In the genomic region with DNA sequence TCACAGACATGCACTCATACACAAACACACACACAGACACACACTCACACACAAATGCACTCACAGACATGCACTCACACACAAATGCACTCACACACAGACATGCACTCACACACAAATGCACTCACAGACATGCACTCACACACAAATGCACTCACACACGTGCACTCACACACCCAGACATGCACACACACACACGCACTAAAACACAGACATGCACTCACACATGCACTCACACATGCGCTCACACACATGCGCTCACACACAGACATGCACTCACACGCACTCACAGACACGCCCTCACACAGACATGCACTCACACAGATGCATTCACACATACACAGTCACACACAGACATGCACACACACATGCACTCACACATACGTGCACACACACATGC, we compare ENCODE assay signal across 1 cellular context.
TF ChIP-seq lines count a peak whose summit lies in the region.

No MANE protein-coding gene starts in this region.

TF ChIP-seq in K562, 482 proteins besides CTCF, POLR2A, EP300 and RAD21 (continued from another document):
- TF ChIP-seq, protein P1, sequence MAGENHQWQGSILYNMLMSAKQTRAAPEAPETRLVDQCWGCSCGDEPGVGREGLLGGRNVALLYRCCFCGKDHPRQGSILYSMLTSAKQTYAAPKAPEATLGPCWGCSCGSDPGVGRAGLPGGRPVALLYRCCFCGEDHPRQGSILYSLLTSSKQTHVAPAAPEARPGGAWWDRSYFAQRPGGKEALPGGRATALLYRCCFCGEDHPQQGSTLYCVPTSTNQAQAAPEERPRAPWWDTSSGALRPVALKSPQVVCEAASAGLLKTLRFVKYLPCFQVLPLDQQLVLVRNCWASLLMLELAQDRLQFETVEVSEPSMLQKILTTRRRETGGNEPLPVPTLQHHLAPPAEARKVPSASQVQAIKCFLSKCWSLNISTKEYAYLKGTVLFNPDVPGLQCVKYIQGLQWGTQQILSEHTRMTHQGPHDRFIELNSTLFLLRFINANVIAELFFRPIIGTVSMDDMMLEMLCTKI (IDR thresholded peaks at IDR 0.05; ENCODE audit: partially characterized antibody), result no peak
- TF ChIP-seq BRCA1 (IDR thresholded peaks at IDR 0.05), result no peak
- peak; percentile 78; the same call in 1 of the 2 replicates for TF ChIP-seq BRCA1 (CRISPR knock-in tag; IDR thresholded peaks at IDR 0.05)
- no peak for TF ChIP-seq RBFOX2 (IDR thresholded peaks at IDR 0.05; ENCODE audit: low read depth, low read length)
- no peak for TF ChIP-seq HOXB6 (CRISPR knock-in tag; IDR thresholded peaks at IDR 0.05; ENCODE audit: borderline replicate concordance)
- TF ChIP-seq FOXJ2 (tag; IDR thresholded peaks at IDR 0.05), result no peak
- TF ChIP-seq U2AF1 (optimal IDR thresholded peaks at IDR 0.05; ENCODE audit: low read depth, low read length), result no peak
